ENCODE assay signal across 16 cellular contexts in genomic region chr12:69655616-69656336, GRCh38. TPM values are rescaled to one million over a fixed set of nuclear protein-coding genes. Genes with fewer than 3 reads are reported as not detected.
DNase-seq lines count a peak whose midpoint lies in the region; ATAC-seq and TF ChIP-seq lines count a peak whose summit lies in the region.
"Had no signal": no experiment of that assay in that cellular context is flagged by ENCODE, and none has a peak within 500 bp of the region (broad histone marks: within the 10 kb centered on the region; RNA-seq: fewer than 3 reads in every experiment).

No MANE protein-coding gene starts in this region.

- no peak overlapping the region for H3K4me3 Mint-ChIP-seq in activated T-cell treated with anti-CD3 and anti-CD28 coated beads, Interleukin-2, amount 50 U/mL, for 24 hours
- H3K4me3 Mint-ChIP-seq in CD8-positive, alpha-beta T cell = no peak overlapping the region
- H3K4me3 Mint-ChIP-seq: activated B cell treated with CpG ODN at 0.5 μM for 24 hours; naive thymus-derived CD4-positive, alpha-beta T cell had no signal

- DNase-seq in Right ventricle myocardium superior (no peak), left ventricle myocardium inferior (no peak), T47D (ENCODE audit: low read depth in 1 of 2, low spot score in 1 of 2) (peak; percentile 12 to 67), kidney epithelial cell (ENCODE audit: low read depth) (peak; percentile 65), NCI-H1694 treated with DMSO at 0.1 percent for 48 hours (lab: John Stamatoyannopoulos, UW) (no peak)
- no peak for DNase-seq in activated T-cell treated with anti-CD3 and anti-CD28 coated beads, Interleukin-2, amount 50 U/mL, for 24 hours
- no peak for DNase-seq in CD8-positive, alpha-beta T cell
- DNase-seq: activated B cell treated with CpG ODN at 0.5 μM for 24 hours; activated naive CD4-positive, alpha-beta T cell treated with anti-CD3 and anti-CD28 coated beads, Interleukin-2, amount 50 U/mL, for 16 hours; naive thymus-derived CD4-positive, alpha-beta T cell; NCI-H1092 treated with DMSO at 0.1 percent for 48 hours; stimulated activated CD4-positive, alpha-beta T cell treated with anti-CD3 and anti-CD28 coated beads, Interleukin-4, amount 100 ng/mL, for 1 hour had no signal

- H3K36me3 ChIP-seq in left ventricle myocardium inferior (no peaks in the 10 kb centered on the region), kidney epithelial cell (ENCODE audit: control insufficient read depth, insufficient read depth, low read length) (no peaks in the 10 kb centered on the region)
- H3K36me3 ChIP-seq in CD8-positive, alpha-beta T cell (ENCODE audit: insufficient read depth, low read length) = no peaks in the 10 kb centered on the region

- H3K4me1 Mint-ChIP-seq in activated T-cell treated with anti-CD3 and anti-CD28 coated beads, Interleukin-2, amount 50 U/mL, for 24 hours (ENCODE audit: low read depth) = no peaks in the 10 kb centered on the region
- H3K4me1 Mint-ChIP-seq in CD8-positive, alpha-beta T cell (ENCODE audit: low read depth) = no peaks in the 10 kb centered on the region
- H3K4me1 Mint-ChIP-seq: activated B cell treated with CpG ODN at 0.5 μM for 24 hours; naive thymus-derived CD4-positive, alpha-beta T cell had no signal

- H3K9me3 ChIP-seq in left ventricle myocardium inferior (replicated peaks) = no peaks in the 10 kb centered on the region
- no peaks in the 10 kb centered on the region for H3K9me3 ChIP-seq in CD8-positive, alpha-beta T cell (ENCODE audit: low read length)

- no peaks in the 10 kb centered on the region for H3K36me3 Mint-ChIP-seq in activated T-cell treated with anti-CD3 and anti-CD28 coated beads, Interleukin-2, amount 50 U/mL, for 24 hours (ENCODE audit: low read depth)
- H3K36me3 Mint-ChIP-seq in CD8-positive, alpha-beta T cell = no peaks in the 10 kb centered on the region
- H3K36me3 Mint-ChIP-seq: naive thymus-derived CD4-positive, alpha-beta T cell had no signal

- POLR2A ChIA-PET in CD8-positive, alpha-beta T cell (lab: Charles Lee) = no interaction called here

- peaks cover 17% of the 10 kb centered on the region for H3K4me1 ChIP-seq in left ventricle myocardium inferior
- H3K4me1 ChIP-seq in CD8-positive, alpha-beta T cell (ENCODE audit: insufficient read depth, low read length) = no peaks in the 10 kb centered on the region

- no peaks in the 10 kb centered on the region for H3K9me3 Mint-ChIP-seq in activated T-cell treated with anti-CD3 and anti-CD28 coated beads, Interleukin-2, amount 50 U/mL, for 24 hours
- no peaks in the 10 kb centered on the region for H3K9me3 Mint-ChIP-seq in CD8-positive, alpha-beta T cell
- H3K9me3 Mint-ChIP-seq: activated B cell treated with CpG ODN at 0.5 μM for 24 hours; naive thymus-derived CD4-positive, alpha-beta T cell had no signal

- no peaks in the 10 kb centered on the region for H3K27me3 ChIP-seq in left ventricle myocardium inferior (ENCODE audit: low read depth)
- no peaks in the 10 kb centered on the region for H3K27me3 ChIP-seq in kidney epithelial cell (ENCODE audit: control insufficient read depth, insufficient read depth, low read length)
- H3K27me3 ChIP-seq in CD8-positive, alpha-beta T cell (ENCODE audit: insufficient read depth, low read length) = no peaks in the 10 kb centered on the region

- in situ Hi-C loops in T47D (cut with HindIII; ENCODE audit: low pct_unique_long_range_greater_than_20kb, low sequenced_read_pairs) = no loop called here

- CTCF ChIA-PET in CD8-positive, alpha-beta T cell (lab: Charles Lee) = interaction anchor here (0.7 to 0.9 kb wide), 2 partner anchors 8 to 26 kb away, joined by 3 read pairs; no protein-coding TSS in a partner anchor

- ATAC-seq in Right ventricle myocardium superior (ENCODE audit: poor library complexity) (peak; percentile 46), HG03571 (IDR thresholded peaks at IDR 0.05; ENCODE audit: unreplicated experiment) (no peak)
- no peak for ATAC-seq in CD8-positive, alpha-beta T cell
- ATAC-seq: naive thymus-derived CD4-positive, alpha-beta T cell had no signal

- no peak overlapping the region for H3K4me3 ChIP-seq in left ventricle myocardium inferior
- no peak overlapping the region for H3K4me3 ChIP-seq in kidney epithelial cell (ENCODE audit: low read depth, low read length)
- H3K4me3 ChIP-seq in CD8-positive, alpha-beta T cell (ENCODE audit: low read depth, low read length) = no peak overlapping the region

- TF ChIP-seq CTCF in left ventricle myocardium inferior (IDR thresholded peaks at IDR 0.05; ENCODE audit: borderline replicate concordance) (no peak), kidney epithelial cell (IDR thresholded peaks at IDR 0.05; ENCODE audit: insufficient read depth, low read length, poor library complexity, severe bottlenecking) (no peak)
- TF ChIP-seq CTCF in CD8-positive, alpha-beta T cell (IDR thresholded peaks at IDR 0.05) = no peak

- peaks cover 19% of the 10 kb centered on the region for H3K27me3 Mint-ChIP-seq in activated T-cell treated with anti-CD3 and anti-CD28 coated beads, Interleukin-2, amount 50 U/mL, for 24 hours
- H3K27me3 Mint-ChIP-seq in CD8-positive, alpha-beta T cell (ENCODE audit: low read depth) = peaks cover 14% of the 10 kb centered on the region

- no peak overlapping the region for H3K27ac ChIP-seq in left ventricle myocardium inferior (replicated peaks)
- H3K27ac ChIP-seq in CD8-positive, alpha-beta T cell (ENCODE audit: low read depth, low read length) = no peak overlapping the region
- H3K27ac ChIP-seq: 22Rv1 had no signal

- no peak overlapping the region for H3K27ac Mint-ChIP-seq in activated T-cell treated with anti-CD3 and anti-CD28 coated beads, Interleukin-2, amount 50 U/mL, for 24 hours
- H3K27ac Mint-ChIP-seq in CD8-positive, alpha-beta T cell = no peak overlapping the region
- H3K27ac Mint-ChIP-seq: activated B cell treated with CpG ODN at 0.5 μM for 24 hours; naive thymus-derived CD4-positive, alpha-beta T cell had no signal

- intact Hi-C loops in Right ventricle myocardium superior (cut with DNase I) = no loop called here
- intact Hi-C loops in left ventricle myocardium inferior (cut with micrococcal nuclease) = no loop called here
- intact Hi-C loops in CD8-positive, alpha-beta T cell (cut with DNase I, micrococcal nuclease) = no loop called here

RNA-seq across cellular contexts. Expression of gene BEST3, which starts 43.3 kb away (rescaled TPM):
- 0.48 TPM for total RNA-seq in Right ventricle myocardium superior
- total RNA-seq in left ventricle myocardium inferior = 0.80 TPM
- 0.14 and 1.6 TPM in 2 replicates for total RNA-seq in kidney epithelial cell
- not detected for total RNA-seq in CD8-positive, alpha-beta T cell
- total RNA-seq: activated B cell treated with CpG ODN at 0.5 μM for 24 hours; naive thymus-derived CD4-positive, alpha-beta T cell had no signal

RNA-seq across cellular contexts. Expression of gene LRRC10, which starts 45.1 kb away (rescaled TPM):
- total RNA-seq in Right ventricle myocardium superior = 40.5 TPM
- 43.8 TPM for total RNA-seq in left ventricle myocardium inferior
- not detected in 2 replicates for total RNA-seq in kidney epithelial cell
- total RNA-seq in CD8-positive, alpha-beta T cell = not detected
- total RNA-seq: activated B cell treated with CpG ODN at 0.5 μM for 24 hours; frontal cortex; naive thymus-derived CD4-positive, alpha-beta T cell; temporal lobe had no signal

Comparison
In these comparisons a context has a peak if more than half of its experiments do, and no peak if none do; other contexts are left out.
1. DNase-seq: peak in T47D (2 of 2) and kidney epithelial cell (single experiment); none in Right ventricle myocardium superior (single experiment), left ventricle myocardium inferior (single experiment), activated T-cell treated with anti-CD3 and anti-CD28 coated beads, Interleukin-2, amount 50 U/mL, for 24 hours (single experiment), NCI-H1694 treated with DMSO at 0.1 percent for 48 hours (single experiment) and CD8-positive, alpha-beta T cell (0 of 7).
2. RNA of gene LRRC10, which starts 45.1 kb away (total RNA-seq): 43.8 TPM in left ventricle myocardium inferior (single experiment) and 40.5 TPM in Right ventricle myocardium superior (single experiment); not detected in kidney epithelial cell and not detected in CD8-positive, alpha-beta T cell; every median in the first group is over 10 times any median in the second.